Comparison of ENCODE assay signal across 17 cellular contexts in the genomic region with DNA sequence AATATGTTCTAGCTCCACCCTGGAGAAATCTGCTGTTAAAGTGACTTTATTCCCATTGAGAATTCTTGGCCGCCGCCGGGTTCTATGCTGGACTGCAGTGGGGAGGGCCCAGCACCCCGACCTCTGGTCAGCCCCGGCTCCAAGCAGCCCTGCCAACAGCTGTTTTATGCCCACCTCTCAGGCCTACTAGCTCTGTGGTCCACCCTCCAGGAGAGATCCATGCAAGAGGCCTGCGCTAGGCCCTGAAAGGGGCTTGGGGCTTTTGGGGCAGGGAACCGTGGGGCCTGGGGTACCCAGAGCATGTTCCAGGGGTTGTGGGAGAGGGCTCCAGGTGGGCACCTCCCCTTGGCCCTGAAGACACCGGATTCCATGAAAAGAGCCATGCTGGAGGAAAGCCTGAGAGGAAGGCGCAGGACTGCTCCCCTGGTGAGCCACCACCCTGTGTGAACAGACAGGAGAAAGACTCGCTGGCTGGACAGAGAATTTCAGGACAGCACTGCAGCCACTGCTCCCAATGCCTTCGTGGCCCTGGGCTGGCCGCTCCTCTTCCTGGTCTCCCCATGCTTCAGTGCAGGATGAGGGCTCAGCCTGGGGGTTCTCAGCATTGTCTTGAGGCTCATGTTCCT. TPM values are rescaled to one million over a fixed set of nuclear protein-coding genes. Genes with fewer than 3 reads are reported as not detected.
DNase-seq lines count a peak whose midpoint lies in the region; ATAC-seq and TF ChIP-seq lines count a peak whose summit lies in the region.
"Had no signal": no experiment of that assay in that cellular context is flagged by ENCODE, and none has a peak within 500 bp of the region (broad histone marks: within the 10 kb centered on the region; RNA-seq: fewer than 3 reads in every experiment).

No MANE protein-coding gene starts in this region.

- H3K27ac ChIP-seq in GM23338 (ENCODE audit: low read depth) (no peak overlapping the region), Karpas-422 (ENCODE audit: low read length) (no peak overlapping the region), neural progenitor cell (no peak overlapping the region), upper lobe of left lung (no peak overlapping the region)

- DNase-seq in GM23338 (ENCODE audit: low spot score) (no peak), Karpas-422 (no peak), neural progenitor cell (ENCODE audit: low spot score) (no peak), upper lobe of left lung (no peak)
- DNase-seq in stimulated activated CD4-positive, alpha-beta T cell treated with anti-CD3 and anti-CD28 coated beads, Interleukin-15, amount 100 ng/mL, for 24 hours = no peak
- DNase-seq: C1 segment of cervical spinal cord; Calu3; CD4-positive, alpha-beta T cell; DMS 273 treated with DMSO at 0.1 percent for 48 hours; DMS79; HCEC 1CT; HFFc6; IMR-90 had no signal

- H3K9me3 Mint-ChIP-seq in GM23338 (peaks cover 2% of the 10 kb centered on the region; the same call in 2 of the 3 replicates), neural progenitor cell (no peaks in the 10 kb centered on the region)
- H3K9me3 Mint-ChIP-seq: CD4-positive, alpha-beta T cell; HFFc6 had no signal

- ATAC-seq in GM23338 = peak; percentile 29; the same call in 2 of the 3 replicates
- ATAC-seq in upper lobe of left lung (ENCODE audit: low FRiP score in 2 of 2) = peak; percentile 8 to 21
- ATAC-seq in HG03025 (IDR thresholded peaks at IDR 0.05; ENCODE audit: low FRiP score, unreplicated experiment) = no peak
- no peak for ATAC-seq in GM21528 (IDR thresholded peaks at IDR 0.05; ENCODE audit: low FRiP score, unreplicated experiment)
- ATAC-seq: GM12878 had no signal

- H3K27me3 ChIP-seq in GM23338 (ENCODE audit: insufficient read depth) (no peaks in the 10 kb centered on the region), Karpas-422 (ENCODE audit: low read length) (no peaks in the 10 kb centered on the region), neural progenitor cell (no peaks in the 10 kb centered on the region), upper lobe of left lung (no peaks in the 10 kb centered on the region)

- H3K4me2 ChIP-seq in GM23338 (no peak overlapping the region), Karpas-422 (ENCODE audit: low read depth, low read length, poor library complexity, severe bottlenecking) (peak overlapping the region; percentile 41), neural progenitor cell (no peak overlapping the region)

- no peaks in the 10 kb centered on the region for H3K36me3 ChIP-seq in GM23338 (ENCODE audit: insufficient read depth)
- no peaks in the 10 kb centered on the region for H3K36me3 ChIP-seq in Karpas-422 (ENCODE audit: insufficient read depth, low read length)
- no peaks in the 10 kb centered on the region for H3K36me3 ChIP-seq in neural progenitor cell
- no peaks in the 10 kb centered on the region for H3K36me3 ChIP-seq in upper lobe of left lung

- 91 to 95% methylated on average over 6 to 12 of the region's 12 CpGs for WGBS in upper lobe of left lung, 2 donors

- H3K4me1 Mint-ChIP-seq in GM23338 (no peaks in the 10 kb centered on the region; the same call in 2 of the 3 replicates), neural progenitor cell (peaks cover 14% of the 10 kb centered on the region)

- H3K4me3 ChIP-seq in GM23338 = no peak overlapping the region
- no peak overlapping the region for H3K4me3 ChIP-seq in Karpas-422 (ENCODE audit: low read length)
- no peak overlapping the region for H3K4me3 ChIP-seq in neural progenitor cell
- H3K4me3 ChIP-seq in upper lobe of left lung = no peak overlapping the region
- H3K4me3 ChIP-seq: GM12878 had no signal

- H3K9me3 ChIP-seq in Karpas-422 (ENCODE audit: low read length) (no peaks in the 10 kb centered on the region), neural progenitor cell (ENCODE audit: low read depth) (no peaks in the 10 kb centered on the region), upper lobe of left lung (no peaks in the 10 kb centered on the region)

- H3K27ac Mint-ChIP-seq in GM23338 (no peak overlapping the region), neural progenitor cell (no peak overlapping the region)
- H3K27ac Mint-ChIP-seq: B cell; CD4-positive, alpha-beta T cell; HFFc6 had no signal

- H2AFZ ChIP-seq in GM23338 (peak overlapping the region; percentile 78), Karpas-422 (ENCODE audit: low read length) (no peak overlapping the region), neural progenitor cell (replicated peaks) (peak overlapping the region; percentile 17)

- TF ChIP-seq POLR2A in upper lobe of left lung (IDR thresholded peaks at IDR 0.05) = no peak

- H3K36me3 Mint-ChIP-seq in GM23338 (ENCODE audit: low read depth) (no peaks in the 10 kb centered on the region), neural progenitor cell (no peaks in the 10 kb centered on the region)

- no peak for TF ChIP-seq EP300 in upper lobe of left lung (IDR thresholded peaks at IDR 0.05)

- no peaks in the 10 kb centered on the region for H3F3A ChIP-seq in GM23338 (replicated peaks; ENCODE audit: low read depth)
- no peaks in the 10 kb centered on the region for H3F3A ChIP-seq in neural progenitor cell (ENCODE audit: low read depth)

- H4K20me1 ChIP-seq in GM23338 (replicated peaks; ENCODE audit: insufficient read depth) (no peaks in the 10 kb centered on the region), Karpas-422 (ENCODE audit: insufficient read depth, low read depth, low read length) (no peaks in the 10 kb centered on the region), neural progenitor cell (ENCODE audit: low read depth) (no peaks in the 10 kb centered on the region)

- no peaks in the 10 kb centered on the region for H3K4me1 ChIP-seq in GM23338 (ENCODE audit: insufficient read depth)
- peaks cover 38% of the 10 kb centered on the region for H3K4me1 ChIP-seq in Karpas-422 (ENCODE audit: low read length)
- H3K4me1 ChIP-seq in neural progenitor cell = peaks cover 6% of the 10 kb centered on the region
- peaks cover 0 to 6% (median 3%) of the 10 kb centered on the region in 4 donors for H3K4me1 ChIP-seq in upper lobe of left lung

- H3K9me2 ChIP-seq in GM23338 (ENCODE audit: insufficient read depth) = no peaks in the 10 kb centered on the region
- no peaks in the 10 kb centered on the region for H3K9me2 ChIP-seq in Karpas-422 (replicated peaks; ENCODE audit: insufficient read depth, low read length)

- H3K4me3 Mint-ChIP-seq in GM23338 (no peak overlapping the region), neural progenitor cell (no peak overlapping the region)
- H3K4me3 Mint-ChIP-seq: B cell; CD4-positive, alpha-beta T cell; HFFc6 had no signal

- H3K9ac ChIP-seq in Karpas-422 (ENCODE audit: low read length) (peak overlapping the region; percentile 35), neural progenitor cell (no peak overlapping the region)

- H3K79me2 ChIP-seq in GM23338 (replicated peaks; ENCODE audit: insufficient read depth) = no peaks in the 10 kb centered on the region
- no peaks in the 10 kb centered on the region for H3K79me2 ChIP-seq in Karpas-422 (ENCODE audit: low read length)
- no peaks in the 10 kb centered on the region for H3K79me2 ChIP-seq in neural progenitor cell (ENCODE audit: low read depth)

- no peaks in the 10 kb centered on the region for H3K27me3 Mint-ChIP-seq in GM23338 (ENCODE audit: insufficient read depth, low read depth, poor library complexity)
- H3K27me3 Mint-ChIP-seq in neural progenitor cell (ENCODE audit: insufficient read depth, low read depth) = peaks cover 4% of the 10 kb centered on the region
- H3K27me3 Mint-ChIP-seq: B cell; CD4-positive, alpha-beta T cell had no signal

- TF ChIP-seq CTCF in GM23338 (conservative IDR thresholded peaks at IDR 0.05; ENCODE audit: low read depth in 2 of 2) (no peak), neural progenitor cell (IDR thresholded peaks at IDR 0.05) (no peak), upper lobe of left lung (IDR thresholded peaks at IDR 0.05) (no peak)

RNA-seq across cellular contexts. Expression of gene RUFY1, which starts 44.6 kb away (rescaled TPM):
- total RNA-seq in GM23338 (2014; rRNA removed; shearing (Covaris generic)) = 25.0 and 31.6 TPM in 2 replicates
- polyA plus RNA-seq in GM23338 (2016; fragmentation: Nextera tagmentation; extraction: Ambion mirVana) = 22.7 and 25.3 TPM in 2 replicates
- 40.9 and 66.4 TPM in 2 replicates for total RNA-seq in Karpas-422 (2014; rRNA removed; shearing (Covaris generic); ENCODE audit: low replicate concordance)
- total RNA-seq in neural progenitor cell (ENCODE audit: low replicate concordance) = 45.0 and 45.8 TPM in 2 replicates
- 100 to 1,000 TPM in 2 of 6 donors, 10 to 100 TPM in 4; 42.3 to 128 (median 74.7) TPM for total RNA-seq in upper lobe of left lung

Comparison
In these comparisons a context has a peak if more than half of its experiments do, and no peak if none do; other contexts are left out.
1. ATAC-seq: peak in GM23338 (single experiment) and upper lobe of left lung (2 of 2); none in HG03025 (single experiment) and GM21528 (single experiment).